Comparison of ENCODE assay signal across 17 cellular contexts in genomic region chr3:14199641-14200040, GRCh38.
"Had no signal": no experiment of that assay in that cellular context is flagged by ENCODE, and none has a peak within 500 bp of the region (broad histone marks: within the 10 kb centered on the region; RNA-seq: fewer than 3 reads in every experiment).

No MANE protein-coding gene starts in this region.

- H3K27ac Mint-ChIP-seq: activated naive CD8-positive, alpha-beta T cell; dendritic cell treated with granulocyte-macrophage colony-stimulating factor and Interleukin-4, amounts not matched to agents 40 ng/mL and 50 ng/mL, for 4 days; nephron progenitor cell; T-helper 17 cell had no signal

- H3K27me3 Mint-ChIP-seq: activated naive CD8-positive, alpha-beta T cell; dendritic cell treated with granulocyte-macrophage colony-stimulating factor and Interleukin-4, amounts not matched to agents 40 ng/mL and 50 ng/mL, for 4 days; T-helper 17 cell had no signal

- H3K9me3 Mint-ChIP-seq: dendritic cell treated with granulocyte-macrophage colony-stimulating factor and Interleukin-4, amounts not matched to agents 40 ng/mL and 50 ng/mL, for 4 days; nephron progenitor cell had no signal

- H3K27me3 ChIP-seq: transverse colon had no signal

- ATAC-seq: right cardiac atrium, T-helper 17 cell had no signal

- H3K36me3 ChIP-seq: prostate gland had no signal

- H3K4me3 ChIP-seq: prostate gland, skin epidermis, transverse colon had no signal

- DNase-seq: activated CD4-positive, alpha-beta T cell treated with anti-CD3 and anti-CD28 coated beads for 48 hours; activated effector memory CD4-positive, alpha-beta T cell treated with Interleukin-2 at 50 U/mL for 16 hours; amniotic stem cell; central memory CD4-positive, alpha-beta T cell; effector memory CD4-positive, alpha-beta T cell; nephron progenitor cell; occipital lobe; right cardiac atrium; stimulated activated CD4-positive, alpha-beta T cell treated with anti-CD3 and anti-CD28 coated beads, Interleukin-15, amount 100 ng/mL, for 24 hours; stimulated activated CD4-positive, alpha-beta T cell treated with anti-CD3 and anti-CD28 coated beads, Interleukin-4, amount 100 ng/mL, for 1 hour; stimulated activated naive CD4-positive, alpha-beta T cell; T-helper 17 cell; transverse colon had no signal

- H3K9me3 ChIP-seq: prostate gland, transverse colon had no signal

- H3K4me3 Mint-ChIP-seq: activated naive CD8-positive, alpha-beta T cell; dendritic cell treated with granulocyte-macrophage colony-stimulating factor and Interleukin-4, amounts not matched to agents 40 ng/mL and 50 ng/mL, for 4 days; nephron progenitor cell; T-helper 17 cell had no signal

- H3K27ac ChIP-seq: prostate gland, transverse colon had no signal
